1 cellular context compared by ENCODE assay signal in genomic region chr2:232776435-232776834, GRCh38.
TF ChIP-seq lines count a peak whose summit lies in the region.

Gene KCNJ13 (minus strand): TSS chr2:232776565. CDS start chr2:232771362, 5,203 bp downstream.

TF ChIP-seq in IMR-90, 13 proteins besides CTCF, POLR2A, EP300 and RAD21 (continued from another document):
- TF ChIP-seq, protein P1, sequence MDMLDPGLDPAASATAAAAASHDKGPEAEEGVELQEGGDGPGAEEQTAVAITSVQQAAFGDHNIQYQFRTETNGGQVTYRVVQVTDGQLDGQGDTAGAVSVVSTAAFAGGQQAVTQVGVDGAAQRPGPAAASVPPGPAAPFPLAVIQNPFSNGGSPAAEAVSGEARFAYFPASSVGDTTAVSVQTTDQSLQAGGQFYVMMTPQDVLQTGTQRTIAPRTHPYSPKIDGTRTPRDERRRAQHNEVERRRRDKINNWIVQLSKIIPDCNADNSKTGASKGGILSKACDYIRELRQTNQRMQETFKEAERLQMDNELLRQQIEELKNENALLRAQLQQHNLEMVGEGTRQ (IDR thresholded peaks at IDR 0.05; ENCODE audit: low read depth, low read length) = no peak
- TF ChIP-seq MAFK (IDR thresholded peaks at IDR 0.05; ENCODE audit: low read depth, low read length) = no peak
- no peak for TF ChIP-seq MXI1 (IDR thresholded peaks at IDR 0.05; ENCODE audit: borderline replicate concordance, low read depth, low read length)
- TF ChIP-seq SMC3 (IDR thresholded peaks at IDR 0.05; ENCODE audit: low read depth, low read length) = no peak
- TF ChIP-seq FOS (IDR thresholded peaks at IDR 0.05; ENCODE audit: low read depth, low read length) = no peak
- TF ChIP-seq RFX5 (IDR thresholded peaks at IDR 0.05; ENCODE audit: low read depth, low read length) = no peak
- no peak for TF ChIP-seq RCOR1 (IDR thresholded peaks at IDR 0.05; ENCODE audit: insufficient replicate concordance, low read length)
- no peak for TF ChIP-seq NFE2L2 (IDR thresholded peaks at IDR 0.05; ENCODE audit: low read depth, low read length)
- no peak for TF ChIP-seq CHD1 (IDR thresholded peaks at IDR 0.05; ENCODE audit: low read depth, low read length)
- no peak for TF ChIP-seq CEBPB (IDR thresholded peaks at IDR 0.05; ENCODE audit: low read depth, low read length)
- TF ChIP-seq BHLHE40 (IDR thresholded peaks at IDR 0.05; ENCODE audit: low read depth, low read length) = no peak
- TF ChIP-seq, protein P2, sequence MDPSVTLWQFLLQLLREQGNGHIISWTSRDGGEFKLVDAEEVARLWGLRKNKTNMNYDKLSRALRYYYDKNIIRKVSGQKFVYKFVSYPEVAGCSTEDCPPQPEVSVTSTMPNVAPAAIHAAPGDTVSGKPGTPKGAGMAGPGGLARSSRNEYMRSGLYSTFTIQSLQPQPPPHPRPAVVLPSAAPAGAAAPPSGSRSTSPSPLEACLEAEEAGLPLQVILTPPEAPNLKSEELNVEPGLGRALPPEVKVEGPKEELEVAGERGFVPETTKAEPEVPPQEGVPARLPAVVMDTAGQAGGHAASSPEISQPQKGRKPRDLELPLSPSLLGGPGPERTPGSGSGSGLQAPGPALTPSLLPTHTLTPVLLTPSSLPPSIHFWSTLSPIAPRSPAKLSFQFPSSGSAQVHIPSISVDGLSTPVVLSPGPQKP (IDR thresholded peaks at IDR 0.05; ENCODE audit: borderline replicate concordance, low read depth, low read length) = no peak
